In genomic region chr2:172299741-172300140, GRCh38 we compare ENCODE assay signal across 12 cellular contexts.
DNase-seq lines count a peak whose midpoint lies in the region; FAIRE-seq lines count a peak whose summit lies in the region.
"Had no signal": no experiment of that assay in that cellular context is flagged by ENCODE, and none has a peak within 500 bp of the region (broad histone marks: within the 10 kb centered on the region; RNA-seq: fewer than 3 reads in every experiment).

No MANE protein-coding gene starts in this region.

- no peak overlapping the region for H3K4me3 Mint-ChIP-seq in activated naive CD8-positive, alpha-beta T cell treated with anti-CD3 and anti-CD28 coated beads for 36 hours
- H3K4me3 Mint-ChIP-seq: B cell, neural progenitor cell had no signal

- H3K27ac Mint-ChIP-seq in activated naive CD8-positive, alpha-beta T cell treated with anti-CD3 and anti-CD28 coated beads for 36 hours = no peak overlapping the region
- H3K27ac Mint-ChIP-seq: B cell, neural progenitor cell had no signal

- peak; percentile 35 for FAIRE-seq in endometrium (lab: Jason Lieb, UNC)
- no peak for FAIRE-seq in urothelium cell line (lab: Jason Lieb, UNC)

- H3K4me1 Mint-ChIP-seq in activated naive CD8-positive, alpha-beta T cell treated with anti-CD3 and anti-CD28 coated beads for 36 hours = no peaks in the 10 kb centered on the region
- H3K4me1 Mint-ChIP-seq: B cell had no signal

- H3K9me3 Mint-ChIP-seq in activated naive CD8-positive, alpha-beta T cell treated with anti-CD3 and anti-CD28 coated beads for 36 hours = no peaks in the 10 kb centered on the region
- H3K9me3 Mint-ChIP-seq: neural progenitor cell had no signal

- DNase-seq in SKM-1 treated with dmso at 0.1 percent for 144 hours (lab: John Stamatoyannopoulos, UW; ENCODE audit: unreplicated experiment) (peak; percentile 14), SKM-1 (lab: John Stamatoyannopoulos, UW; ENCODE audit: unreplicated experiment) (no peak), NCI-H2227 (lab: John Stamatoyannopoulos, UW; ENCODE audit: unreplicated experiment) (peak; percentile 47), urothelium cell line (ENCODE audit: low spot score) (peak; percentile 46), NCI-H187 (lab: John Stamatoyannopoulos, UW) (no peak), pons (ENCODE audit: low spot score) (no peak)
- no peak for DNase-seq in activated naive CD8-positive, alpha-beta T cell treated with anti-CD3 and anti-CD28 coated beads for 36 hours
- DNase-seq: activated CD8-positive, alpha-beta memory T cell treated with anti-CD3 and anti-CD28 coated beads, Interleukin-2, amount 50 U/mL, for 48 hours; stimulated activated CD8-positive, alpha-beta memory T cell treated with anti-CD3 and anti-CD28 coated beads, Interleukin-4, amount 100 ng/mL, for 48 hours had no signal

- H3K27me3 Mint-ChIP-seq in activated naive CD8-positive, alpha-beta T cell treated with anti-CD3 and anti-CD28 coated beads for 36 hours = no peaks in the 10 kb centered on the region

- H3K36me3 Mint-ChIP-seq in activated naive CD8-positive, alpha-beta T cell treated with anti-CD3 and anti-CD28 coated beads for 36 hours = no peaks in the 10 kb centered on the region
- H3K36me3 Mint-ChIP-seq: neural progenitor cell had no signal

Comparison
In these comparisons a context has a peak if more than half of its experiments do, and no peak if none do; other contexts are left out.
1. DNase-seq: peak in SKM-1 treated with dmso at 0.1 percent for 144 hours (single experiment), NCI-H2227 (single experiment) and urothelium cell line (single experiment); none in SKM-1 (single experiment), NCI-H187 (0 of 2), activated naive CD8-positive, alpha-beta T cell treated with anti-CD3 and anti-CD28 coated beads for 36 hours (single experiment) and pons (single experiment).